28 cellular contexts compared by ENCODE assay signal in the genomic region with DNA sequence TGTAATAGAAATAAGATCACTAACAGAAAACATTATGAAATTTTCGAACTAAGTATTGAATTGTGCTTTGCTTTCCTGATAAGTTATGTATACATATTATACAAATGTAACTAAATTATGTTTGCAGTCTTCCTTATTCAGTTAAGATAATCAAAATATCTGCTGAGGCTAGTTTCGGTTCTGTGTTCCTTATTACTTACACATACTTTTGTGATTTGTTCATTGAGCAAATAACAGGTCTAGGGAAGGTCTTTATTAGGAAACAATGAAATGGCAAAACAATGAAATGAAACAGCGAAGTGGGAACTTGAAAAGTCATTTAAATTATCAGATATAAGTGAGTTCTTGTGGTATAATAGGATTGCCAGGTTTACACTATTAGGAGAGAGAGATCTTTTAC.
"Had no signal": no experiment of that assay in that cellular context is flagged by ENCODE, and none has a peak within 500 bp of the region (broad histone marks: within the 10 kb centered on the region; RNA-seq: fewer than 3 reads in every experiment).

No MANE protein-coding gene starts in this region.

- H3K9me3 ChIP-seq: colonic mucosa, gastrocnemius medialis, heart left ventricle had no signal

- DNase-seq: activated CD4-positive, alpha-beta memory T cell treated with anti-CD3 and anti-CD28 coated beads, Interleukin-2, amount 10 ng/mL, durations not matched to agents 7 days and 5 days; activated CD4-positive, alpha-beta T cell treated with anti-CD3 and anti-CD28 coated beads for 1 hour; activated CD4-positive, alpha-beta T cell treated with anti-CD3 and anti-CD28 coated beads for 4 hours; activated CD4-positive, alpha-beta T cell treated with anti-CD3 and anti-CD28 coated beads, Interleukin-2, amount 10 ng/mL, durations not matched to agents 7 days and 5 days; activated CD4-positive, alpha-beta T cell treated with anti-CD3 and anti-CD28 coated beads, Interleukin-2, amount 50 U/mL, for 4 hours; activated CD8-positive, alpha-beta memory T cell treated with anti-CD3 and anti-CD28 coated beads, Interleukin-2, amount 50 U/mL, for 48 hours; activated gamma-delta T cell; activated naive CD4-positive, alpha-beta T cell; activated naive CD4-positive, alpha-beta T cell treated with anti-CD3 and anti-CD28 coated beads, Interleukin-2, amount 10 ng/mL, durations not matched to agents 7 days and 5 days; activated T-cell treated with anti-CD3 and anti-CD28 coated beads for 4 hours; activated T-cell treated with anti-CD3 and anti-CD28 coated beads, Interleukin-2, amount 50 U/mL, for 24 hours; activated T-cell treated with anti-CD3 and anti-CD28 coated beads, Interleukin-2, amount 50 U/mL, for 72 hours; amniotic stem cell; anterior cingulate cortex; central memory CD4-positive, alpha-beta T cell; cerebellar nuclear complex; colonic mucosa; effector CD8-positive, alpha-beta T cell; foreskin fibroblast; gastrocnemius medialis; glutamatergic neuron; heart left ventricle; T-helper 2 cell had no signal

- FAIRE-seq: astrocyte had no signal

- H3K27ac ChIP-seq: cardiac muscle cell, colonic mucosa, gastrocnemius medialis, heart left ventricle, VCaP had no signal

- H3K4me1 ChIP-seq: colonic mucosa, gastrocnemius medialis, heart left ventricle had no signal

- H3K4me3 ChIP-seq: cardiac muscle cell, colonic mucosa, gastrocnemius medialis, heart left ventricle had no signal

- H3K27me3 ChIP-seq: cardiac muscle cell, colonic mucosa, gastrocnemius medialis had no signal

- ATAC-seq: activated T-cell treated with anti-CD3 and anti-CD28 coated beads, Interleukin-2, amount 50 U/mL, for 72 hours; esophagus mucosa; gastrocnemius medialis; heart left ventricle; WTC11 had no signal

- H3K36me3 ChIP-seq: cardiac muscle cell, colonic mucosa, gastrocnemius medialis, heart left ventricle had no signal
